1 cellular context compared by ENCODE assay signal in genomic region chr19:46303345-46303701, GRCh38.
TF ChIP-seq lines count a peak whose summit lies in the region.

No MANE protein-coding gene starts in this region.

TF ChIP-seq in K562, 482 proteins besides CTCF, POLR2A, EP300 and RAD21:
- no peak for TF ChIP-seq ZNF518B (CRISPR knock-in tag; IDR thresholded peaks at IDR 0.05)
- TF ChIP-seq POLR2B (IDR thresholded peaks at IDR 0.05; ENCODE audit: low read depth, partially characterized antibody) = no peak
- TF ChIP-seq NFIC (IDR thresholded peaks at IDR 0.05) = 0 out of 2 replicates have a peak, but pooled peaks have one; percentile 22
